Comparison of ENCODE assay signal across 1 cellular context in the genomic region with DNA sequence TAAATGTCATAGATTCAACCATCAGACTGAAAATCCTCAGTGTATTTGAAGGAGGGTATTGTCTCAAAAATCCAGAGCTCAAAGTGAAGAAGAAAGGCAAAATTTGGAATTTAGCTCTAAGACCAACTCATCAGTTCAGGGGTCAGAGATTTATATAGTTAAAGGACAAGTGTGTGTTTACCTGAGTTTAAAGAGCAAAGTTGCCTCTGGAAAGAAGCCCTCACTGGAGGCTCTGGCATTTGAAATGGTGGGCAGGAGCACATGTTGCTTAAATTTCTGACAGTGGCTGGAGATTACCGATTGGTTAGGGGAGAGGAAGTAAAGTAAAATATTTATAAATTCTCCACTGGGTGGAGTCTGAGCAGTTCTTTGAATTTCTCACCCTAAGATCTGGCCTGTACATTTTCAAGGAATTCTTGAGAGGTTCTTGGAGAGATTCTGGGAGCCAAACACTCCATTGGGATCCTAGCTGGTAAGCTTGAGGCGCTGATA.
A peak's percentile ranks its signal among the peaks of the same experiment; 100 is the strongest.
TF ChIP-seq lines count a peak whose summit lies in the region.

Gene KYNU, plus strand, starts transcription at position 400 of the 492 bp plus-strand sequence. CDS start 7,704 bp downstream, outside the sequence.

TF ChIP-seq in HepG2, 621 proteins besides CTCF, POLR2A, EP300 and RAD21 (continued from another document and continues in another):
- TF ChIP-seq, protein P1, sequence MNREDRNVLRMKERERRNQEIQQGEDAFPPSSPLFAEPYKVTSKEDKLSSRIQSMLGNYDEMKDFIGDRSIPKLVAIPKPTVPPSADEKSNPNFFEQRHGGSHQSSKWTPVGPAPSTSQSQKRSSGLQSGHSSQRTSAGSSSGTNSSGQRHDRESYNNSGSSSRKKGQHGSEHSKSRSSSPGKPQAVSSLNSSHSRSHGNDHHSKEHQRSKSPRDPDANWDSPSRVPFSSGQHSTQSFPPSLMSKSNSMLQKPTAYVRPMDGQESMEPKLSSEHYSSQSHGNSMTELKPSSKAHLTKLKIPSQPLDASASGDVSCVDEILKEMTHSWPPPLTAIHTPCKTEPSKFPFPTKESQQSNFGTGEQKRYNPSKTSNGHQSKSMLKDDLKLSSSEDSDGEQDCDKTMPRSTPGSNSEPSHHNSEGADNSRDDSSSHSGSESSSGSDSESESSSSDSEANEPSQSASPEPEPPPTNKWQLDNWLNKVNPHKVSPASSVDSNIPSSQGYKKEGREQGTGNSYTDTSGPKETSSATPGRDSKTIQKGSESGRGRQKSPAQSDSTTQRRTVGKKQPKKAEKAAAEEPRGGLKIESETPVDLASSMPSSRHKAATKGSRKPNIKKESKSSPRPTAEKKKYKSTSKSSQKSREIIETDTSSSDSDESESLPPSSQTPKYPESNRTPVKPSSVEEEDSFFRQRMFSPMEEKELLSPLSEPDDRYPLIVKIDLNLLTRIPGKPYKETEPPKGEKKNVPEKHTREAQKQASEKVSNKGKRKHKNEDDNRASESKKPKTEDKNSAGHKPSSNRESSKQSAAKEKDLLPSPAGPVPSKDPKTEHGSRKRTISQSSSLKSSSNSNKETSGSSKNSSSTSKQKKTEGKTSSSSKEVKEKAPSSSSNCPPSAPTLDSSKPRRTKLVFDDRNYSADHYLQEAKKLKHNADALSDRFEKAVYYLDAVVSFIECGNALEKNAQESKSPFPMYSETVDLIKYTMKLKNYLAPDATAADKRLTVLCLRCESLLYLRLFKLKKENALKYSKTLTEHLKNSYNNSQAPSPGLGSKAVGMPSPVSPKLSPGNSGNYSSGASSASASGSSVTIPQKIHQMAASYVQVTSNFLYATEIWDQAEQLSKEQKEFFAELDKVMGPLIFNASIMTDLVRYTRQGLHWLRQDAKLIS (CRISPR knock-in tag; IDR thresholded peaks at IDR 0.05): no peak
- TF ChIP-seq POLR2AphosphoS5 (IDR thresholded peaks at IDR 0.05; ENCODE audit: low read depth, low read length): no peak
- peak; percentile 80 for TF ChIP-seq ZBTB7B (CRISPR knock-in tag; IDR thresholded peaks at IDR 0.05)
- TF ChIP-seq TBP (CRISPR knock-in tag; IDR thresholded peaks at IDR 0.05): no peak
- no peak for TF ChIP-seq CAMTA2 (CRISPR knock-in tag; IDR thresholded peaks at IDR 0.05; ENCODE audit: borderline replicate concordance)
- 0 out of 2 replicates have a peak, but pooled peaks have one; percentile 35 for TF ChIP-seq NFKBIZ (CRISPR knock-in tag; IDR thresholded peaks at IDR 0.05)
- TF ChIP-seq ZBTB20 (CRISPR knock-in tag; IDR thresholded peaks at IDR 0.05; ENCODE audit: borderline replicate concordance, low read depth): peak; percentile 66; the same call in 1 of the 2 replicates
- no peak for TF ChIP-seq FLYWCH1 (CRISPR knock-in tag; IDR thresholded peaks at IDR 0.05)
- TF ChIP-seq, protein P2, sequence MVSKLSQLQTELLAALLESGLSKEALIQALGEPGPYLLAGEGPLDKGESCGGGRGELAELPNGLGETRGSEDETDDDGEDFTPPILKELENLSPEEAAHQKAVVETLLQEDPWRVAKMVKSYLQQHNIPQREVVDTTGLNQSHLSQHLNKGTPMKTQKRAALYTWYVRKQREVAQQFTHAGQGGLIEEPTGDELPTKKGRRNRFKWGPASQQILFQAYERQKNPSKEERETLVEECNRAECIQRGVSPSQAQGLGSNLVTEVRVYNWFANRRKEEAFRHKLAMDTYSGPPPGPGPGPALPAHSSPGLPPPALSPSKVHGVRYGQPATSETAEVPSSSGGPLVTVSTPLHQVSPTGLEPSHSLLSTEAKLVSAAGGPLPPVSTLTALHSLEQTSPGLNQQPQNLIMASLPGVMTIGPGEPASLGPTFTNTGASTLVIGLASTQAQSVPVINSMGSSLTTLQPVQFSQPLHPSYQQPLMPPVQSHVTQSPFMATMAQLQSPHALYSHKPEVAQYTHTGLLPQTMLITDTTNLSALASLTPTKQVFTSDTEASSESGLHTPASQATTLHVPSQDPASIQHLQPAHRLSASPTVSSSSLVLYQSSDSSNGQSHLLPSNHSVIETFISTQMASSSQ (IDR thresholded peaks at IDR 0.05; ENCODE audit: low read depth): peak; percentile 30; the same call in 1 of the 2 replicates
- TF ChIP-seq, protein P2 (CRISPR knock-in tag; IDR thresholded peaks at IDR 0.05; ENCODE audit: borderline replicate concordance): peak; percentile 51; the same call in 1 of the 2 replicates
- TF ChIP-seq, protein P3, sequence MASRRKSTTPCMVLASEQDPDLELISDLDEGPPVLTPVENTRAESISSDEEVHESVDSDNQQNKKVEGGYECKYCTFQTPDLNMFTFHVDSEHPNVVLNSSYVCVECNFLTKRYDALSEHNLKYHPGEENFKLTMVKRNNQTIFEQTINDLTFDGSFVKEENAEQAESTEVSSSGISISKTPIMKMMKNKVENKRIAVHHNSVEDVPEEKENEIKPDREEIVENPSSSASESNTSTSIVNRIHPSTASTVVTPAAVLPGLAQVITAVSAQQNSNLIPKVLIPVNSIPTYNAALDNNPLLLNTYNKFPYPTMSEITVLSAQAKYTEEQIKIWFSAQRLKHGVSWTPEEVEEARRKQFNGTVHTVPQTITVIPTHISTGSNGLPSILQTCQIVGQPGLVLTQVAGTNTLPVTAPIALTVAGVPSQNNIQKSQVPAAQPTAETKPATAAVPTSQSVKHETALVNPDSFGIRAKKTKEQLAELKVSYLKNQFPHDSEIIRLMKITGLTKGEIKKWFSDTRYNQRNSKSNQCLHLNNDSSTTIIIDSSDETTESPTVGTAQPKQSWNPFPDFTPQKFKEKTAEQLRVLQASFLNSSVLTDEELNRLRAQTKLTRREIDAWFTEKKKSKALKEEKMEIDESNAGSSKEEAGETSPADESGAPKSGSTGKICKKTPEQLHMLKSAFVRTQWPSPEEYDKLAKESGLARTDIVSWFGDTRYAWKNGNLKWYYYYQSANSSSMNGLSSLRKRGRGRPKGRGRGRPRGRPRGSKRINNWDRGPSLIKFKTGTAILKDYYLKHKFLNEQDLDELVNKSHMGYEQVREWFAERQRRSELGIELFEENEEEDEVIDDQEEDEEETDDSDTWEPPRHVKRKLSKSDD (CRISPR knock-in tag; IDR thresholded peaks at IDR 0.05; ENCODE audit: low read depth): 0 out of 2 replicates have a peak, but pooled peaks have one; percentile 47
- TF ChIP-seq ARID5B (CRISPR knock-in tag; IDR thresholded peaks at IDR 0.05): peak; percentile 91
- no peak for TF ChIP-seq REL (CRISPR knock-in tag; conservative IDR thresholded peaks at IDR 0.05)
- TF ChIP-seq ZSCAN12 (CRISPR knock-in tag; IDR thresholded peaks at IDR 0.05): 0 out of 2 replicates have a peak, but pooled peaks have one; percentile 22
- TF ChIP-seq TBX3 (IDR thresholded peaks at IDR 0.05; ENCODE audit: borderline replicate concordance): no peak
- TF ChIP-seq FOXA1 (IDR thresholded peaks at IDR 0.05): no peak
- no peak for TF ChIP-seq FOXA1 (CRISPR knock-in tag; IDR thresholded peaks at IDR 0.05)
- TF ChIP-seq ISL2 (CRISPR knock-in tag; IDR thresholded peaks at IDR 0.05): peak; percentile 66; the same call in 1 of the 2 replicates
- no peak for TF ChIP-seq ZBTB8A (CRISPR knock-in tag; IDR thresholded peaks at IDR 0.05; ENCODE audit: borderline replicate concordance, low read depth)
- peak; percentile 59; the same call in 1 of the 2 replicates for TF ChIP-seq TARDBP (CRISPR knock-in tag; IDR thresholded peaks at IDR 0.05)
- no peak for TF ChIP-seq SOX13 (IDR thresholded peaks at IDR 0.05)
- TF ChIP-seq SOX13 (CRISPR knock-in tag; conservative IDR thresholded peaks at IDR 0.05 in 1 of 2, IDR thresholded peaks at IDR 0.05 in 1 of 2): peak in 1 of 2 experiments; percentile 78; a peak in 2 of 4 replicates
- no peak for TF ChIP-seq NCOA5 (CRISPR knock-in tag; IDR thresholded peaks at IDR 0.05)
- TF ChIP-seq ZC3H13 (CRISPR knock-in tag; IDR thresholded peaks at IDR 0.05): no peak
- no peak for TF ChIP-seq ZNF292 (CRISPR knock-in tag; IDR thresholded peaks at IDR 0.05; ENCODE audit: borderline replicate concordance, low read depth)
- TF ChIP-seq AKAP8 (CRISPR knock-in tag; IDR thresholded peaks at IDR 0.05): no peak
- no peak for TF ChIP-seq ZNF574 (CRISPR knock-in tag; IDR thresholded peaks at IDR 0.05)
- 0 out of 2 replicates have a peak, but pooled peaks have one; percentile 79 for TF ChIP-seq ZFP36L1 (CRISPR knock-in tag; IDR thresholded peaks at IDR 0.05)
- no peak for TF ChIP-seq MTF2 (CRISPR knock-in tag; IDR thresholded peaks at IDR 0.05; ENCODE audit: borderline replicate concordance)
- TF ChIP-seq NR2F1 (CRISPR knock-in tag; IDR thresholded peaks at IDR 0.05): peak in 1 of 2 experiments; percentile 24; a peak in 2 of 4 replicates
- TF ChIP-seq TEF (CRISPR knock-in tag; IDR thresholded peaks at IDR 0.05): no peak
- TF ChIP-seq SIX4 (CRISPR knock-in tag; IDR thresholded peaks at IDR 0.05): no peak
